ENCODE assay signal across 1 cellular context in genomic region chr22:44459041-44459440, GRCh38.
A peak's percentile ranks its signal among the peaks of the same experiment; 100 is the strongest.
TF ChIP-seq lines count a peak whose summit lies in the region.

No MANE protein-coding gene starts in this region.

TF ChIP-seq in K562, 482 proteins besides CTCF, POLR2A, EP300 and RAD21:
- no peak for TF ChIP-seq ZBTB17 (CRISPR knock-in tag; IDR thresholded peaks at IDR 0.05)
- TF ChIP-seq, protein P1, sequence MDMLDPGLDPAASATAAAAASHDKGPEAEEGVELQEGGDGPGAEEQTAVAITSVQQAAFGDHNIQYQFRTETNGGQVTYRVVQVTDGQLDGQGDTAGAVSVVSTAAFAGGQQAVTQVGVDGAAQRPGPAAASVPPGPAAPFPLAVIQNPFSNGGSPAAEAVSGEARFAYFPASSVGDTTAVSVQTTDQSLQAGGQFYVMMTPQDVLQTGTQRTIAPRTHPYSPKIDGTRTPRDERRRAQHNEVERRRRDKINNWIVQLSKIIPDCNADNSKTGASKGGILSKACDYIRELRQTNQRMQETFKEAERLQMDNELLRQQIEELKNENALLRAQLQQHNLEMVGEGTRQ (CRISPR knock-in tag; IDR thresholded peaks at IDR 0.05): peak; percentile 24; the same call in 1 of the 2 replicates
- no peak for TF ChIP-seq FOXK2 (conservative IDR thresholded peaks at IDR 0.05 in 1 of 2, IDR thresholded peaks at IDR 0.05 in 1 of 2; ENCODE audit: low read depth in 2 of 2)
- TF ChIP-seq E2F6 (IDR thresholded peaks at IDR 0.05; ENCODE audit: borderline replicate concordance in 1 of 2, extremely low read depth in 1 of 2, insufficient read depth in 1 of 2, insufficient read length in 1 of 2, low read depth in 1 of 2, low read length in 1 of 2, poor library complexity in 1 of 2, severe bottlenecking in 1 of 2): no peak
- no peak for TF ChIP-seq NR1H2 (CRISPR knock-in tag; IDR thresholded peaks at IDR 0.05)
- no peak for TF ChIP-seq GATAD2A (IDR thresholded peaks at IDR 0.05)
